22 cellular contexts compared by ENCODE assay signal in genomic region chr1:3617806-3618345, GRCh38. TPM values are rescaled to one million over a fixed set of nuclear protein-coding genes. Genes with fewer than 3 reads are reported as not detected.
"Had no signal": no experiment of that assay in that cellular context is flagged by ENCODE, and none has a peak within 500 bp of the region (broad histone marks: within the 10 kb centered on the region; RNA-seq: fewer than 3 reads in every experiment).

No MANE protein-coding gene starts in this region.

- H3K4me2 ChIP-seq: SK-N-SH had no signal

- FAIRE-seq: RCC 7860 had no signal

- DNase-seq: IMR-90, Karpas-422, KG1, MG63, NCI-H1092, NCI-H1105 treated with DMSO at 0.1 percent for 48 hours, NCI-H1417 treated with DMSO at 0.1 percent for 48 hours, NCI-H146, NCI-H1694 treated with DMSO at 0.1 percent for 48 hours, NCI-H1930, NCI-H2081, NCI-H2107, NCI-H226, NCI-H446, NCI-H510A, NCI-H524 treated with DMSO at 0.1 percent for 48 hours, NCI-H69, NCI-H774, Right ventricle myocardium superior, RPMI8226, SK-N-SH had no signal

- H3K36me3 ChIP-seq: MG63 had no signal

- H3K9me3 ChIP-seq: MG63, SK-N-SH had no signal

- H3K27me3 ChIP-seq: MG63 had no signal

- H3K4me3 ChIP-seq: MG63 had no signal

- H3K9ac ChIP-seq: SK-N-SH had no signal

RNA-seq across cellular contexts. Expression of gene TP73, which starts 34.4 kb away (rescaled TPM):
- total RNA-seq: IMR-90, Right ventricle myocardium superior had no signal
- polyA plus RNA-seq: IMR-90 had no signal
